ENCODE assay signal across 8 cellular contexts in genomic region chr13:97221491-97221890, GRCh38. TPM values are rescaled to one million over a fixed set of nuclear protein-coding genes. Genes with fewer than 3 reads are reported as not detected.
DNase-seq lines count a peak whose midpoint lies in the region; ATAC-seq, FAIRE-seq and TF ChIP-seq lines count a peak whose summit lies in the region.

No MANE protein-coding gene starts in this region.

- H3K36me3 ChIP-seq in skeletal muscle satellite cell (ENCODE audit: insufficient read depth, low read length) = no peaks in the 10 kb centered on the region

- no peak for ATAC-seq in T-helper 17 cell
- no peak for ATAC-seq in foreskin keratinocyte
- ATAC-seq in GM21576 (IDR thresholded peaks at IDR 0.05; ENCODE audit: unreplicated experiment) = no peak

- H3K4me1 ChIP-seq in foreskin keratinocyte (peaks cover 38% of the 10 kb centered on the region), skeletal muscle satellite cell (ENCODE audit: control insufficient read depth, insufficient read depth, low read length) (peaks cover 24% of the 10 kb centered on the region)

- H3K4me2 ChIP-seq in skeletal muscle satellite cell (ENCODE audit: low read length) = peak overlapping the region; percentile 80

- H3K4me3 Mint-ChIP-seq in T-helper 17 cell = peak overlapping the region; percentile 97

- DNase-seq in GM12891 (ENCODE audit: insufficient read length, low spot score) = no peak
- DNase-seq in T-helper 17 cell = no peak
- no peak for DNase-seq in foreskin keratinocyte
- no peak for DNase-seq in hepatic stellate cell (ENCODE audit: low spot score)
- DNase-seq in effector CD8-positive, alpha-beta T cell (lab: John Stamatoyannopoulos, UW) = no peak
- no peak for DNase-seq in amniotic stem cell (lab: John Stamatoyannopoulos, UW)

- no peaks in the 10 kb centered on the region for H3K27me3 Mint-ChIP-seq in T-helper 17 cell

- H3K4me3 ChIP-seq in skeletal muscle satellite cell (ENCODE audit: low read length) = peak overlapping the region; percentile 76

- no peak for TF ChIP-seq POLR2A in GM12891 (IDR thresholded peaks at IDR 0.05; ENCODE audit: low read depth, low read length)

- H3K27me3 ChIP-seq in foreskin keratinocyte (no peaks in the 10 kb centered on the region), skeletal muscle satellite cell (ENCODE audit: control insufficient read depth, insufficient read depth, low read length) (no peaks in the 10 kb centered on the region)

- FAIRE-seq in GM12891 (lab: Jason Lieb, UNC) = peak; percentile 16

- peak overlapping the region; percentile 83 for H3K27ac ChIP-seq in foreskin keratinocyte

- H3K9me3 ChIP-seq in T-helper 17 cell (ENCODE audit: control insufficient read depth, low read length, poor library complexity, severe bottlenecking) (no peaks in the 10 kb centered on the region), skeletal muscle satellite cell (replicated peaks; ENCODE audit: low read length) (no peaks in the 10 kb centered on the region)

- H3K4me1 Mint-ChIP-seq in T-helper 17 cell = peaks cover 38% of the 10 kb centered on the region

- TF ChIP-seq CTCF in foreskin keratinocyte (conservative IDR thresholded peaks at IDR 0.05) = no peak

- H3K36me3 Mint-ChIP-seq in T-helper 17 cell (ENCODE audit: low read depth) = peaks cover 3% of the 10 kb centered on the region

- peak overlapping the region; percentile 88 for H3K9ac ChIP-seq in skeletal muscle satellite cell (ENCODE audit: low read depth, low read length)

- H3K27ac Mint-ChIP-seq in T-helper 17 cell = peak overlapping the region; percentile 100

TF ChIP-seq in GM12891, 5 proteins besides CTCF, POLR2A, EP300 and RAD21:
- no peak for TF ChIP-seq TAF1 (IDR thresholded peaks at IDR 0.05; ENCODE audit: low read depth, low read length)
- no peak for TF ChIP-seq SPI1 (IDR thresholded peaks at IDR 0.05; ENCODE audit: low read depth, low read length)
- TF ChIP-seq POU2F2 (IDR thresholded peaks at IDR 0.05; ENCODE audit: low read depth, low read length) = no peak
- no peak for TF ChIP-seq POLR2AphosphoS5 (IDR thresholded peaks at IDR 0.05; ENCODE audit: low read depth, low read length)

RNA-seq across cellular contexts. Expression of gene MBNL2, which starts 0.6 kb away (rescaled TPM):
- 1.7 TPM for polyA plus RNA-seq in GM12891 (2012; ENCODE audit: low read depth, missing spikeins)
- total RNA-seq in T-helper 17 cell (10 to 100 TPM; 36.1 to 40.2 TPM), foreskin keratinocyte (27.3 and 33.1 TPM in 2 replicates)
- polyA plus RNA-seq in foreskin keratinocyte = 5.0 and 5.2 TPM in 2 replicates
- 28.6 and 29.7 TPM in 2 replicates for total RNA-seq in skeletal muscle satellite cell (2012; rRNA removed)
